ENCODE assay signal across 1 cellular context in the genomic region with DNA sequence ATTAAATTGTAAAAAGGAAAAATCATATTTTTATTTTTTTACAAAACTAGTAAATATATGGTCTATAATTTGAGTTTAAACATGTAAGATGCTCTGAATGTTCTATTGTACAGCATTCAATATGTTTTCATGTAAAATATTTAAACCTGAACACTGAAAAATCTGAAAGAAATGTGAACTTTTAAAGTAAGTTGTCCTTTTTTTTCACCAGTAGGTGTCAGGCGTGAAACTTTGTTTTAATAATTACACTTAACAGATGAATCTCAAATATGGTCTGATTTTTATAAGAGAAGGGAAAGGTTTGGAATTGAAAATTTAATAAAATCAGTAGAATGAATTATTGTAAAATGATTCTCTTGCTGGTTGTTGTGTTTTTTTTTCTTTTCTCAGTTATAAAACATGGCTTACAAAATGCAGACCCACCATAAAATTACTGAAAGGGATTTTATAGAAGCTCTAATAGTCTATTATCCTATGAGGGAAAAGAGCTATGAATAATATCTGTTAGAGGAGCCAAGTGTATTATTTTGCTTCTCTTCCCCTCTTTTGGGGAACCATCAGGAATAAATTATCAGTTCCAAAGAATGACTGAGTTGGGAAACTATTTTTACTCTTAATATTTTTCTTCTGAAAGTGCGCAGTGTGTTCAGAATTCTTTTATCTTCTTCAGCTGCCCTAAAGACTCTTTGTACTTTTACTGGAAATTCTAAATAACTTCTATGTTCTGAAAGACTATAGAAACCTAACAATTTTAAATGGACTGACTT.
TF ChIP-seq lines count a peak whose summit lies in the region.

No MANE protein-coding gene starts in this region.

TF ChIP-seq in WTC11, 78 proteins besides CTCF, POLR2A, EP300 and RAD21 (continued from another document):
- TF ChIP-seq, protein P1, sequence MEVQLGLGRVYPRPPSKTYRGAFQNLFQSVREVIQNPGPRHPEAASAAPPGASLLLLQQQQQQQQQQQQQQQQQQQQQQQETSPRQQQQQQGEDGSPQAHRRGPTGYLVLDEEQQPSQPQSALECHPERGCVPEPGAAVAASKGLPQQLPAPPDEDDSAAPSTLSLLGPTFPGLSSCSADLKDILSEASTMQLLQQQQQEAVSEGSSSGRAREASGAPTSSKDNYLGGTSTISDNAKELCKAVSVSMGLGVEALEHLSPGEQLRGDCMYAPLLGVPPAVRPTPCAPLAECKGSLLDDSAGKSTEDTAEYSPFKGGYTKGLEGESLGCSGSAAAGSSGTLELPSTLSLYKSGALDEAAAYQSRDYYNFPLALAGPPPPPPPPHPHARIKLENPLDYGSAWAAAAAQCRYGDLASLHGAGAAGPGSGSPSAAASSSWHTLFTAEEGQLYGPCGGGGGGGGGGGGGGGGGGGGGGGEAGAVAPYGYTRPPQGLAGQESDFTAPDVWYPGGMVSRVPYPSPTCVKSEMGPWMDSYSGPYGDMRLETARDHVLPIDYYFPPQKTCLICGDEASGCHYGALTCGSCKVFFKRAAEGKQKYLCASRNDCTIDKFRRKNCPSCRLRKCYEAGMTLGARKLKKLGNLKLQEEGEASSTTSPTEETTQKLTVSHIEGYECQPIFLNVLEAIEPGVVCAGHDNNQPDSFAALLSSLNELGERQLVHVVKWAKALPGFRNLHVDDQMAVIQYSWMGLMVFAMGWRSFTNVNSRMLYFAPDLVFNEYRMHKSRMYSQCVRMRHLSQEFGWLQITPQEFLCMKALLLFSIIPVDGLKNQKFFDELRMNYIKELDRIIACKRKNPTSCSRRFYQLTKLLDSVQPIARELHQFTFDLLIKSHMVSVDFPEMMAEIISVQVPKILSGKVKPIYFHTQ (CRISPR knock-in tag; IDR thresholded peaks at IDR 0.05): no peak
- TF ChIP-seq TEAD1 (CRISPR knock-in tag; IDR thresholded peaks at IDR 0.05) (no peak), HMGA2 (CRISPR knock-in tag; IDR thresholded peaks at IDR 0.05) (no peak)
